In genomic region chr1:212226467-212226866, GRCh38 we compare ENCODE assay signal across 21 cellular contexts. TPM values are rescaled to one million over a fixed set of nuclear protein-coding genes. Genes with fewer than 3 reads are reported as not detected.
DNase-seq lines count a peak whose midpoint lies in the region; ATAC-seq and TF ChIP-seq lines count a peak whose summit lies in the region.
"Had no signal": no experiment of that assay in that cellular context is flagged by ENCODE, and none has a peak within 500 bp of the region (broad histone marks: within the 10 kb centered on the region; RNA-seq: fewer than 3 reads in every experiment).

No MANE protein-coding gene starts in this region.

- H3K36me3 Mint-ChIP-seq in T-helper 1 cell treated with Interleukin-12 subunit alpha and Interleukin-12 subunit beta and Interleukin-4 antibody, amounts not matched to agents 30 μg/mL and 1 μg/mL, for 36 hours (ENCODE audit: low read depth), result peaks cover 11% of the 10 kb centered on the region
- H3K36me3 Mint-ChIP-seq in GM23338 (ENCODE audit: low read depth) (no peaks in the 10 kb centered on the region), neural progenitor cell (no peaks in the 10 kb centered on the region), progenitor cell of endocrine pancreas (ENCODE audit: insufficient read depth) (no peaks in the 10 kb centered on the region)
- H3K36me3 Mint-ChIP-seq in effector memory CD8-positive, alpha-beta T cell (ENCODE audit: insufficient read depth), result peaks cover 3% of the 10 kb centered on the region
- H3K36me3 Mint-ChIP-seq: activated naive CD4-positive, alpha-beta T cell treated with anti-CD3 and anti-CD28 coated beads, Interleukin-2, amount 10 ng/mL, durations not matched to agents 7 days and 5 days had no signal

- no peak for ATAC-seq in GM23338
- ATAC-seq in effector memory CD8-positive, alpha-beta T cell (replicated peaks), result no peak
- ATAC-seq: activated CD4-positive, CD25-positive, alpha-beta regulatory T cell treated with anti-CD3 and anti-CD28 coated beads, Interleukin-2, amount 50 U/mL, for 24 hours; PC-3 had no signal

- no peak for TF ChIP-seq CTCF in GM23338 (conservative IDR thresholded peaks at IDR 0.05; ENCODE audit: low read depth in 2 of 2)
- TF ChIP-seq CTCF in neural progenitor cell (IDR thresholded peaks at IDR 0.05), result no peak
- no peak for TF ChIP-seq CTCF in colonic mucosa (IDR thresholded peaks at IDR 0.05)
- TF ChIP-seq CTCF in progenitor cell of endocrine pancreas (IDR thresholded peaks at IDR 0.05; ENCODE audit: unreplicated experiment), result no peak

- no peaks in the 10 kb centered on the region for H3K9me3 Mint-ChIP-seq in T-helper 1 cell treated with Interleukin-12 subunit alpha and Interleukin-12 subunit beta and Interleukin-4 antibody, amounts not matched to agents 30 μg/mL and 1 μg/mL, for 36 hours
- H3K9me3 Mint-ChIP-seq in GM23338 (no peaks in the 10 kb centered on the region), neural progenitor cell (peaks cover 3% of the 10 kb centered on the region), progenitor cell of endocrine pancreas (ENCODE audit: low read depth) (no peaks in the 10 kb centered on the region)
- no peaks in the 10 kb centered on the region for H3K9me3 Mint-ChIP-seq in effector memory CD8-positive, alpha-beta T cell
- H3K9me3 Mint-ChIP-seq: activated naive CD4-positive, alpha-beta T cell treated with anti-CD3 and anti-CD28 coated beads, Interleukin-2, amount 10 ng/mL, durations not matched to agents 7 days and 5 days had no signal

- H3K36me3 ChIP-seq in GM23338 (ENCODE audit: insufficient read depth) (no peaks in the 10 kb centered on the region), neural progenitor cell (no peaks in the 10 kb centered on the region), colonic mucosa (no peaks in the 10 kb centered on the region)
- H3K36me3 ChIP-seq: SJCRH30 had no signal

- no peaks in the 10 kb centered on the region for H3K79me2 ChIP-seq in GM23338 (replicated peaks; ENCODE audit: insufficient read depth)
- H3K79me2 ChIP-seq in neural progenitor cell (ENCODE audit: low read depth), result no peaks in the 10 kb centered on the region

- no peaks in the 10 kb centered on the region for H3K27me3 ChIP-seq in GM23338 (ENCODE audit: insufficient read depth)
- no peaks in the 10 kb centered on the region for H3K27me3 ChIP-seq in neural progenitor cell
- H3K27me3 ChIP-seq in colonic mucosa, result no peaks in the 10 kb centered on the region
- H3K27me3 ChIP-seq: SJCRH30 had no signal

- peak overlapping the region; percentile 64 for H3K27ac Mint-ChIP-seq in T-helper 1 cell treated with Interleukin-12 subunit alpha and Interleukin-12 subunit beta and Interleukin-4 antibody, amounts not matched to agents 30 μg/mL and 1 μg/mL, for 36 hours
- no peak overlapping the region for H3K27ac Mint-ChIP-seq in GM23338
- peak overlapping the region; percentile 82 to 94 for H3K27ac Mint-ChIP-seq in effector memory CD8-positive, alpha-beta T cell
- no peak overlapping the region for H3K27ac Mint-ChIP-seq in neural progenitor cell
- H3K27ac Mint-ChIP-seq in progenitor cell of endocrine pancreas, result no peak overlapping the region

- H3K9me2 ChIP-seq in GM23338 (ENCODE audit: insufficient read depth), result no peaks in the 10 kb centered on the region

- H3K9me3 ChIP-seq in neural progenitor cell (ENCODE audit: low read depth) (no peaks in the 10 kb centered on the region), colonic mucosa (no peaks in the 10 kb centered on the region)
- H3K9me3 ChIP-seq: SJCRH30 had no signal

- H3K27me3 Mint-ChIP-seq in T-helper 1 cell treated with Interleukin-12 subunit alpha and Interleukin-12 subunit beta and Interleukin-4 antibody, amounts not matched to agents 30 μg/mL and 1 μg/mL, for 36 hours (ENCODE audit: low read depth), result no peaks in the 10 kb centered on the region
- H3K27me3 Mint-ChIP-seq in GM23338 (ENCODE audit: insufficient read depth, low read depth, poor library complexity), result peaks cover 10% of the 10 kb centered on the region
- H3K27me3 Mint-ChIP-seq in effector memory CD8-positive, alpha-beta T cell, result no peaks in the 10 kb centered on the region
- H3K27me3 Mint-ChIP-seq in neural progenitor cell (ENCODE audit: insufficient read depth, low read depth), result no peaks in the 10 kb centered on the region
- H3K27me3 Mint-ChIP-seq in progenitor cell of endocrine pancreas, result peaks cover 7% of the 10 kb centered on the region

- H3K9ac ChIP-seq in neural progenitor cell (no peak overlapping the region), colonic mucosa (ENCODE audit: low read depth in 2 of 2, low read length in 2 of 2) (no peak overlapping the region)

- peak overlapping the region; percentile 28 for H3K4me3 Mint-ChIP-seq in T-helper 1 cell treated with Interleukin-12 subunit alpha and Interleukin-12 subunit beta and Interleukin-4 antibody, amounts not matched to agents 30 μg/mL and 1 μg/mL, for 36 hours
- H3K4me3 Mint-ChIP-seq in GM23338 (no peak overlapping the region), neural progenitor cell (no peak overlapping the region), progenitor cell of endocrine pancreas (ENCODE audit: low read depth) (no peak overlapping the region)
- H3K4me3 Mint-ChIP-seq in effector memory CD8-positive, alpha-beta T cell, result peak overlapping the region; percentile 70 to 73
- H3K4me3 Mint-ChIP-seq: activated naive CD4-positive, alpha-beta T cell treated with anti-CD3 and anti-CD28 coated beads, Interleukin-2, amount 10 ng/mL, durations not matched to agents 7 days and 5 days had no signal

- H3K4me3 ChIP-seq in GM23338 (no peak overlapping the region), neural progenitor cell (no peak overlapping the region), colonic mucosa (no peak overlapping the region)
- H3K4me3 ChIP-seq: SJCRH30 had no signal

- H3K4me1 ChIP-seq in GM23338 (ENCODE audit: insufficient read depth), result peaks cover 7% of the 10 kb centered on the region; the same call in 1 of the 2 replicates
- peaks cover 12% of the 10 kb centered on the region for H3K4me1 ChIP-seq in neural progenitor cell
- H3K4me1 ChIP-seq in colonic mucosa, result no peaks in the 10 kb centered on the region

- H2AFZ ChIP-seq in GM23338, result peak overlapping the region; percentile 39
- H2AFZ ChIP-seq in neural progenitor cell (replicated peaks), result no peak overlapping the region

- no peak for DNase-seq in T-helper 1 cell
- DNase-seq in GM23338 (ENCODE audit: low spot score), result no peak
- no peak for DNase-seq in effector memory CD8-positive, alpha-beta T cell
- DNase-seq in neural progenitor cell (ENCODE audit: low spot score), result no peak
- DNase-seq in colonic mucosa, result no peak
- no peak for DNase-seq in progenitor cell of endocrine pancreas (ENCODE audit: low spot score, unreplicated experiment)
- DNase-seq in NCI-H524 (lab: John Stamatoyannopoulos, UW), result no peak
- DNase-seq: activated naive CD4-positive, alpha-beta T cell treated with anti-CD3 and anti-CD28 coated beads, Interleukin-2, amount 10 ng/mL, durations not matched to agents 7 days and 5 days; activated T-cell treated with anti-CD3 and anti-CD28 coated beads for 4 hours; C1 segment of cervical spinal cord; foreskin fibroblast; NCI-H1105; NCI-H69; PC-3; SJCRH30; stimulated activated CD4-positive, alpha-beta T cell treated with anti-CD3 and anti-CD28 coated beads, Interleukin-2, amount 100 ng/mL, for 24 hours; substantia nigra; T1000 had no signal

- H3K4me1 Mint-ChIP-seq in T-helper 1 cell treated with Interleukin-12 subunit alpha and Interleukin-12 subunit beta and Interleukin-4 antibody, amounts not matched to agents 30 μg/mL and 1 μg/mL, for 36 hours (ENCODE audit: low read depth), result peaks cover 40% of the 10 kb centered on the region
- H3K4me1 Mint-ChIP-seq in GM23338 (peaks cover 9% of the 10 kb centered on the region), neural progenitor cell (peaks cover 2% of the 10 kb centered on the region), progenitor cell of endocrine pancreas (ENCODE audit: low read depth) (peaks cover 10% of the 10 kb centered on the region)
- H3K4me1 Mint-ChIP-seq in effector memory CD8-positive, alpha-beta T cell (ENCODE audit: low read depth in 2 of 2), result peaks cover 32 to 33% of the 10 kb centered on the region in 2 donors

- no peaks in the 10 kb centered on the region for H3F3A ChIP-seq in GM23338 (replicated peaks; ENCODE audit: low read depth)
- H3F3A ChIP-seq in neural progenitor cell (ENCODE audit: low read depth), result peaks cover 6% of the 10 kb centered on the region

- intact Hi-C loops in colonic mucosa (cut with DNase I), result no loop called here

- H3K27ac ChIP-seq in GM23338 (ENCODE audit: low read depth) (no peak overlapping the region), neural progenitor cell (no peak overlapping the region), colonic mucosa (no peak overlapping the region)
- H3K27ac ChIP-seq: 22Rv1, SJCRH30 had no signal

- H3K4me2 ChIP-seq in GM23338, result no peak overlapping the region
- peak overlapping the region; percentile 31 for H3K4me2 ChIP-seq in neural progenitor cell

- H4K20me1 ChIP-seq in GM23338 (replicated peaks; ENCODE audit: insufficient read depth) (no peaks in the 10 kb centered on the region), neural progenitor cell (ENCODE audit: low read depth) (peaks cover 4% of the 10 kb centered on the region)

TF ChIP-seq in GM23338, 12 proteins besides CTCF, POLR2A, EP300 and RAD21 (continues in another document):
- no peak for TF ChIP-seq ZNF114 (CRISPR knock-in tag; IDR thresholded peaks at IDR 0.05)
- no peak for TF ChIP-seq JUNB (IDR thresholded peaks at IDR 0.05; ENCODE audit: unreplicated experiment)
- TF ChIP-seq, protein P1, sequence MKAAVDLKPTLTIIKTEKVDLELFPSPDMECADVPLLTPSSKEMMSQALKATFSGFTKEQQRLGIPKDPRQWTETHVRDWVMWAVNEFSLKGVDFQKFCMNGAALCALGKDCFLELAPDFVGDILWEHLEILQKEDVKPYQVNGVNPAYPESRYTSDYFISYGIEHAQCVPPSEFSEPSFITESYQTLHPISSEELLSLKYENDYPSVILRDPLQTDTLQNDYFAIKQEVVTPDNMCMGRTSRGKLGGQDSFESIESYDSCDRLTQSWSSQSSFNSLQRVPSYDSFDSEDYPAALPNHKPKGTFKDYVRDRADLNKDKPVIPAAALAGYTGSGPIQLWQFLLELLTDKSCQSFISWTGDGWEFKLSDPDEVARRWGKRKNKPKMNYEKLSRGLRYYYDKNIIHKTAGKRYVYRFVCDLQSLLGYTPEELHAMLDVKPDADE (IDR thresholded peaks at IDR 0.05), result no peak
- TF ChIP-seq POLR2AphosphoS5 (IDR thresholded peaks at IDR 0.05; ENCODE audit: low read depth), result no peak
- TF ChIP-seq STAT1 (IDR thresholded peaks at IDR 0.05; ENCODE audit: unreplicated experiment), result no peak
- no peak for TF ChIP-seq ZNF331 (CRISPR knock-in tag; IDR thresholded peaks at IDR 0.05; ENCODE audit: low read depth)
- TF ChIP-seq CREB1 (CRISPR knock-in tag; IDR thresholded peaks at IDR 0.05; ENCODE audit: low read depth), result no peak

RNA-seq across cellular contexts. Expression of gene PPP2R5A, which starts 58.7 kb away (rescaled TPM):
- total RNA-seq in GM23338 (2014; rRNA removed; shearing (Covaris generic)), result 38.3 and 43.5 TPM in 2 replicates
- polyA plus RNA-seq in GM23338 (2016; fragmentation: Nextera tagmentation; extraction: Ambion mirVana), result 12.4 and 16.2 TPM in 2 replicates
- total RNA-seq in neural progenitor cell (ENCODE audit: low replicate concordance) (19.8 and 27.9 TPM in 2 replicates), colonic mucosa (10 to 100 TPM; 62.4 to 78.2 TPM), progenitor cell of endocrine pancreas (20.8 and 21.4 TPM in 2 replicates)

Comparison
In these comparisons a context has a peak if more than half of its experiments do, and no peak if none do; other contexts are left out.
1. H3K27ac Mint-ChIP-seq: peak in T-helper 1 cell treated with Interleukin-12 subunit alpha and Interleukin-12 subunit beta and Interleukin-4 antibody, amounts not matched to agents 30 μg/mL and 1 μg/mL, for 36 hours (single experiment) and effector memory CD8-positive, alpha-beta T cell (2 of 2); none in GM23338 (single experiment), neural progenitor cell (single experiment) and progenitor cell of endocrine pancreas (single experiment).
2. H3K4me3 Mint-ChIP-seq: peak in T-helper 1 cell treated with Interleukin-12 subunit alpha and Interleukin-12 subunit beta and Interleukin-4 antibody, amounts not matched to agents 30 μg/mL and 1 μg/mL, for 36 hours (single experiment) and effector memory CD8-positive, alpha-beta T cell (2 of 2); none in GM23338 (single experiment), neural progenitor cell (single experiment) and progenitor cell of endocrine pancreas (single experiment).